10 cellular contexts compared by ENCODE assay signal in genomic region chr1:156684227-156684782, GRCh38. TPM values are rescaled to one million over a fixed set of nuclear protein-coding genes. Genes with fewer than 3 reads are reported as not detected.
DNase-seq lines count a peak whose midpoint lies in the region; ATAC-seq and TF ChIP-seq lines count a peak whose summit lies in the region.
"Had no signal": no experiment of that assay in that cellular context is flagged by ENCODE, and none has a peak within 500 bp of the region (broad histone marks: within the 10 kb centered on the region; RNA-seq: fewer than 3 reads in every experiment).

No MANE protein-coding gene starts in this region.

- H3K36me3 ChIP-seq in OCI-LY3 (replicated peaks; ENCODE audit: low read depth, low read length), result no peaks in the 10 kb centered on the region
- no peaks in the 10 kb centered on the region for H3K36me3 ChIP-seq in body of pancreas (replicated peaks in 1 of 2; ENCODE audit: insufficient read depth in 1 of 2, low read depth in 2 of 2)
- H3K36me3 ChIP-seq: suprapubic skin had no signal

- intact Hi-C loops in body of pancreas (cut with DNase I), result no loop called here

- peaks cover 24% of the 10 kb centered on the region for H3K4me1 ChIP-seq in OCI-LY3 (ENCODE audit: low read length)
- peaks cover 1% of the 10 kb centered on the region for H3K4me1 ChIP-seq in body of pancreas

- H3K4me2 ChIP-seq in OCI-LY3 (ENCODE audit: low read length), result peak overlapping the region; percentile 26

- H3K36me3 Mint-ChIP-seq in chondrocyte (ENCODE audit: low read depth) (no peaks in the 10 kb centered on the region), type B pancreatic cell (no peaks in the 10 kb centered on the region)

- no peaks in the 10 kb centered on the region for H3K9me3 ChIP-seq in OCI-LY3 (ENCODE audit: insufficient read depth, low read length)
- no peaks in the 10 kb centered on the region for H3K9me3 ChIP-seq in body of pancreas
- H3K9me3 ChIP-seq: suprapubic skin had no signal

- 56 to 72% methylated on average over 5 of the region's 5 CpGs for WGBS in body of pancreas, 2 donors

- H3K27me3 ChIP-seq in OCI-LY3 (ENCODE audit: low read depth, low read length) (peaks cover 56% of the 10 kb centered on the region), body of pancreas (no peaks in the 10 kb centered on the region)

- H3K4me3 Mint-ChIP-seq in chondrocyte (ENCODE audit: unreplicated experiment) (no peak overlapping the region), type B pancreatic cell (no peak overlapping the region)

- H3K4me3 ChIP-seq in OCI-LY3 (ENCODE audit: low read length) (no peak overlapping the region), body of pancreas (no peak overlapping the region)
- H3K4me3 ChIP-seq: suprapubic skin had no signal

- ATAC-seq in GM21360 (IDR thresholded peaks at IDR 0.05; ENCODE audit: unreplicated experiment) (no peak), body of pancreas (no peak)

- no peak for TF ChIP-seq POLR2A in body of pancreas (IDR thresholded peaks at IDR 0.05)

- peak; percentile 32 for DNase-seq in stimulated activated CD4-positive, alpha-beta T cell treated with anti-CD3 and anti-CD28 coated beads, Interleukin-4, amount 100 ng/mL, for 24 hours
- DNase-seq in stimulated activated CD4-positive, alpha-beta T cell treated with anti-CD3 and anti-CD28 coated beads, Interleukin-4, amount 100 ng/mL, for 1 hour, result no peak
- DNase-seq in chondrocyte (ENCODE audit: low spot score) (no peak), type B pancreatic cell (ENCODE audit: extremely low spot score, unreplicated experiment) (no peak), RPMI8226 (no peak), body of pancreas (no peak)
- DNase-seq: DMS79 treated with DMSO at 0.1 percent for 48 hours had no signal

- H3K79me2 ChIP-seq in OCI-LY3 (ENCODE audit: low read length), result no peaks in the 10 kb centered on the region

- no peaks in the 10 kb centered on the region for H4K20me1 ChIP-seq in OCI-LY3 (ENCODE audit: insufficient read depth, low read length)

- H3K27ac ChIP-seq in OCI-LY3 (ENCODE audit: low read length) (no peak overlapping the region), body of pancreas (no peak overlapping the region)
- H3K27ac ChIP-seq: suprapubic skin had no signal

- H3K9ac ChIP-seq in OCI-LY3 (ENCODE audit: low read length), result no peak overlapping the region

- H3K4me1 Mint-ChIP-seq in chondrocyte (ENCODE audit: low read depth), result peaks cover 5% of the 10 kb centered on the region
- H3K4me1 Mint-ChIP-seq in type B pancreatic cell (ENCODE audit: unreplicated experiment), result peaks cover 6% of the 10 kb centered on the region

- TF ChIP-seq CTCF in OCI-LY3 (IDR thresholded peaks at IDR 0.05; ENCODE audit: low read depth, low read length) (peak; percentile 45), chondrocyte (IDR thresholded peaks at IDR 0.05) (peak; percentile 34), type B pancreatic cell (conservative IDR thresholded peaks at IDR 0.05) (peak; percentile 20), body of pancreas (IDR thresholded peaks at IDR 0.05) (no peak)

- no peak overlapping the region for H3K27ac Mint-ChIP-seq in chondrocyte (ENCODE audit: unreplicated experiment)
- no peak overlapping the region for H3K27ac Mint-ChIP-seq in type B pancreatic cell

- H3K27me3 Mint-ChIP-seq in chondrocyte (ENCODE audit: low read depth) (peaks cover 31% of the 10 kb centered on the region), type B pancreatic cell (peaks cover 32% of the 10 kb centered on the region)

- H2AFZ ChIP-seq in OCI-LY3 (ENCODE audit: low read depth, low read length), result no peak overlapping the region

- H3K9me3 Mint-ChIP-seq in chondrocyte (ENCODE audit: low read depth) (no peaks in the 10 kb centered on the region), type B pancreatic cell (no peaks in the 10 kb centered on the region)

RNA-seq across cellular contexts. Expression of gene NES, which starts 7.1 kb away (rescaled TPM):
- total RNA-seq in chondrocyte (6.0 to 11.6 TPM (median 6.9 TPM) in 3 replicates), type B pancreatic cell (ENCODE audit: low replicate concordance) (8.1 and 125 TPM in 2 replicates), body of pancreas (10 to 100 TPM in 1 of 2 donors, 1 to 10 TPM in 1; 4.2 to 12.2 TPM)

RNA-seq across cellular contexts. Expression of gene CRABP2, which starts 21.1 kb away (rescaled TPM):
- 88.7 to 193 TPM (median 93.5 TPM) in 3 replicates for total RNA-seq in chondrocyte
- 83.7 and 370 TPM in 2 replicates for total RNA-seq in type B pancreatic cell (ENCODE audit: low replicate concordance)
- 1 to 10 TPM in 1 of 2 donors, under 1 TPM in 1; 0.99 to 3.6 TPM for total RNA-seq in body of pancreas

RNA-seq across cellular contexts. Expression of gene BCAN, which starts 42.4 kb away (rescaled TPM):
- total RNA-seq in chondrocyte, result 1.3 TPM in 1 of 3 replicates, not detected in the others
- total RNA-seq in type B pancreatic cell (ENCODE audit: low replicate concordance), result 12.6 TPM in 1 of 2 replicates, not detected in the other
- total RNA-seq in body of pancreas, result under 1 TPM in 1 of 2 donors, not detected in 1; 0.26 TPM

RNA-seq across cellular contexts. Expression of gene METTL25B, which starts 44.0 kb away (rescaled TPM):
- total RNA-seq in chondrocyte (11.4 to 17.1 TPM (median 14.1 TPM) in 3 replicates), type B pancreatic cell (ENCODE audit: low replicate concordance) (35.2 and 39.7 TPM in 2 replicates), body of pancreas (10 to 100 TPM; 14.5 to 68.2 TPM)

RNA-seq across cellular contexts. Expression of gene ISG20L2, which starts 44.3 kb away (rescaled TPM):
- total RNA-seq in chondrocyte, result 22.3 to 45.7 TPM (median 23.7 TPM) in 3 replicates
- 35.3 and 42.0 TPM in 2 replicates for total RNA-seq in type B pancreatic cell (ENCODE audit: low replicate concordance)
- 10 to 100 TPM; 11.9 to 14.3 TPM for total RNA-seq in body of pancreas

Comparison
In these comparisons a context has a peak if more than half of its experiments do, and no peak if none do; other contexts are left out.
1. CTCF ChIP-seq: peak in OCI-LY3 (single experiment), chondrocyte (single experiment) and type B pancreatic cell (single experiment); none in body of pancreas (0 of 7).
2. RNA of gene CRABP2, which starts 21.1 kb away (total RNA-seq): 83.7 to 370 TPM in type B pancreatic cell and 88.7 to 193 TPM in chondrocyte; 0.99 to 3.6 TPM in body of pancreas; every median in the first group is over 10 times any median in the second.